1 cellular context compared by ENCODE assay signal in the genomic region with DNA sequence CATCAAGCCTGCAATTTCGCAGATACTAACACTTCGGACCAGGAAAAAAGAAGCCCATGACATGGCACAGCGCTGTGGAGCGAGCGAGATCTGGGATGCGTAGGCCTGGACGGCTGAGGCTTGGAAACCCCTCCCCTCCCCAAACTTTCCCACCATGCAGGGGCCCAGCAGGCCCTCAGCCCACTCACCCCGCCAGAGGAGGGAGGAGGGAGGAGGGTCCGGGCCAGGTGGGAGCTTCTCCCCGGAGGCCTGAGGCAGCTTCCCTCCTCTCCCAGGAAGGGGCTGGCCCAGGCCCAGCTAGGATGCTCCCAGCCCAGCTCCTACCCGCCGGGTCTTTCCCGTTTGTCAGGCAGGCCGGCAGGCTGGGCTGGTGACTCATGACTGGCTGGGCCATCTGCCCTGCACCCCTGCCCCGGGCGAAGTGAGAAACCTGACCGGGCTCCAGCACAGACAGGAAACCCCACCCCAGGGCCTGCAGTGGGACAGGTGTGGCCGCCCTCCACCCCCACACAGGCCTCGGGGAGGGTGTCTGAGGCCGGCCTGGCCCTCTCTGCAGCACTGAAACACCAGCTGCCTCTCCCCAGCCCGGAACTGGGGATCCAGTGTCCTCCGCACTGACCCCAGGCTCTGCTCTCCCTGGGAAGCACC.
A peak's percentile ranks its signal among the peaks of the same experiment; 100 is the strongest.
TF ChIP-seq lines count a peak whose summit lies in the region.

No MANE protein-coding gene starts in this region.

TF ChIP-seq in SK-N-SH treated with all-trans-retinoic acid at 6 μM for 48 hours, 23 proteins besides CTCF, POLR2A, EP300 and RAD21 (continued from another document):
- TF ChIP-seq, protein P1, sequence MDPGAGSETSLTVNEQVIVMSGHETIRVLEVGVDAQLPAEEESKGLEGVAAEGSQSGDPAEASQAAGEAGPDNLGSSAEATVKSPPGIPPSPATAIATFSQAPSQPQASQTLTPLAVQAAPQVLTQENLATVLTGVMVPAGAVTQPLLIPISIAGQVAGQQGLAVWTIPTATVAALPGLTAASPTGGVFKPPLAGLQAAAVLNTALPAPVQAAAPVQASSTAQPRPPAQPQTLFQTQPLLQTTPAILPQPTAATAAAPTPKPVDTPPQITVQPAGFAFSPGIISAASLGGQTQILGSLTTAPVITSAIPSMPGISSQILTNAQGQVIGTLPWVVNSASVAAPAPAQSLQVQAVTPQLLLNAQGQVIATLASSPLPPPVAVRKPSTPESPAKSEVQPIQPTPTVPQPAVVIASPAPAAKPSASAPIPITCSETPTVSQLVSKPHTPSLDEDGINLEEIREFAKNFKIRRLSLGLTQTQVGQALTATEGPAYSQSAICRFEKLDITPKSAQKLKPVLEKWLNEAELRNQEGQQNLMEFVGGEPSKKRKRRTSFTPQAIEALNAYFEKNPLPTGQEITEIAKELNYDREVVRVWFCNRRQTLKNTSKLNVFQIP (CRISPR knock-in tag; IDR thresholded peaks at IDR 0.05; ENCODE audit: borderline replicate concordance, low read depth), result no peak
- TF ChIP-seq ZFP3 (CRISPR knock-in tag; IDR thresholded peaks at IDR 0.05) (peak; percentile 87), TOX (CRISPR knock-in tag; IDR thresholded peaks at IDR 0.05; ENCODE audit: borderline replicate concordance) (no peak)
